27 cellular contexts compared by ENCODE assay signal in genomic region chr5:167315762-167316161, GRCh38.
"Had no signal": no experiment of that assay in that cellular context is flagged by ENCODE, and none has a peak within 500 bp of the region (broad histone marks: within the 10 kb centered on the region; RNA-seq: fewer than 3 reads in every experiment).

No MANE protein-coding gene starts in this region.

- H3K27ac ChIP-seq: colonic mucosa, epithelial cell of prostate, esophagus squamous epithelium, gastrocnemius medialis, heart right ventricle, left ventricle myocardium inferior, lower lobe of right lung had no signal

- H3K36me3 ChIP-seq: colonic mucosa, esophagus squamous epithelium, gastrocnemius medialis, heart right ventricle, left ventricle myocardium inferior, lower lobe of right lung had no signal

- ATAC-seq: effector memory CD8-positive, alpha-beta T cell; esophagus mucosa; gastrocnemius medialis; heart right ventricle; left cardiac atrium; lower lobe of right lung; mucosa of descending colon; naive thymus-derived CD8-positive, alpha-beta T cell had no signal

- H3K4me3 ChIP-seq: colonic mucosa, esophagus squamous epithelium, gastrocnemius medialis, heart right ventricle, left ventricle myocardium inferior, lower lobe of right lung, mucosa of descending colon had no signal

- DNase-seq: colonic mucosa; cortex of kidney; effector CD8-positive, alpha-beta T cell; effector memory CD8-positive, alpha-beta T cell; endodermal cell; erythroblast; esophagus squamous epithelium; foreskin fibroblast; foreskin melanocyte; gastrocnemius medialis; glutamatergic neuron; head of caudate nucleus; heart right ventricle; hippocampal formation; left cardiac atrium; left ventricle myocardium inferior; lower lobe of right lung; mesenchymal stem cell; midbrain; mucosa of descending colon; naive B cell; naive thymus-derived CD8-positive, alpha-beta T cell had no signal

- H3K27me3 ChIP-seq: colonic mucosa, gastrocnemius medialis, heart right ventricle had no signal

- FAIRE-seq: endometrium, islet of Langerhans, keratinocyte had no signal

- H3K9me3 ChIP-seq: colonic mucosa, esophagus squamous epithelium, gastrocnemius medialis, heart right ventricle, lower lobe of right lung, mucosa of descending colon had no signal

- H3K4me1 ChIP-seq: colonic mucosa, esophagus squamous epithelium, gastrocnemius medialis, heart right ventricle, left ventricle myocardium inferior, lower lobe of right lung had no signal
